ENCODE assay signal across 13 cellular contexts in genomic region chr12:54587315-54587821, GRCh38. TPM values are rescaled to one million over a fixed set of nuclear protein-coding genes. Genes with fewer than 3 reads are reported as not detected.
DNase-seq lines count a peak whose midpoint lies in the region; ATAC-seq, FAIRE-seq and TF ChIP-seq lines count a peak whose summit lies in the region.
"Had no signal": no experiment of that assay in that cellular context is flagged by ENCODE, and none has a peak within 500 bp of the region (broad histone marks: within the 10 kb centered on the region; RNA-seq: fewer than 3 reads in every experiment).

No MANE protein-coding gene starts in this region.

- H3K27ac ChIP-seq in hepatocyte (no peak overlapping the region), pancreas (no peak overlapping the region)
- H3K27ac ChIP-seq: lower lobe of right lung had no signal

- in situ Hi-C loops in G401 (cut with HindIII; ENCODE audit: low sequenced_read_pairs) = no loop called here
- in situ Hi-C loops in GM13977 (cut with MboI; ENCODE audit: low pct_unique_long_range_greater_than_20kb, low sequenced_read_pairs, unreplicated experiment) = no loop called here

- no peaks in the 10 kb centered on the region for H3K79me2 ChIP-seq in hepatocyte

- DNase-seq in G401 (ENCODE audit: low spot score) (peak; percentile 80), amygdala (lab: John Stamatoyannopoulos, UW) (peak in 39 of 56 donors; percentile 11 to 80 (median 31)), hepatocyte (ENCODE audit: low spot score) (peak; percentile 62), pancreas (no peak), NCI-H1048 (lab: John Stamatoyannopoulos, UW) (no peak), GM13977 (ENCODE audit: low spot score) (no peak)
- DNase-seq: lower lobe of right lung, NCI-H1105, PC-3, transverse colon had no signal

- H3K9me3 ChIP-seq in hepatocyte (ENCODE audit: low read depth) (no peaks in the 10 kb centered on the region), pancreas (no peaks in the 10 kb centered on the region)
- H3K9me3 ChIP-seq: lower lobe of right lung, transverse colon had no signal

- H3K36me3 ChIP-seq in hepatocyte (replicated peaks; ENCODE audit: insufficient read depth, low read depth) (no peaks in the 10 kb centered on the region), pancreas (no peaks in the 10 kb centered on the region)
- H3K36me3 ChIP-seq: lower lobe of right lung, transverse colon had no signal

- no peak overlapping the region for H2AFZ ChIP-seq in hepatocyte

- H4K20me1 ChIP-seq in hepatocyte (ENCODE audit: insufficient read depth, poor library complexity, severe bottlenecking) = no peaks in the 10 kb centered on the region

- intact Hi-C loops in pancreas (cut with DNase I) = no loop called here

- H3K4me3 ChIP-seq in hepatocyte (peak overlapping the region; percentile 49), pancreas (peak overlapping the region in 1 of 4 donors; percentile 52)

- no peak for TF ChIP-seq CTCF in hepatocyte (IDR thresholded peaks at IDR 0.05; ENCODE audit: poor library complexity)
- TF ChIP-seq CTCF in pancreas (IDR thresholded peaks at IDR 0.05) = no peak
- no peak for TF ChIP-seq CTCF in GM13977 (IDR thresholded peaks at IDR 0.05; ENCODE audit: extremely low read depth, insufficient read depth, missing control alignments)

- FAIRE-seq in pancreas (lab: Jason Lieb, UNC) = no peak

- H3K9me2 ChIP-seq in hepatocyte (replicated peaks; ENCODE audit: insufficient read depth) = no peaks in the 10 kb centered on the region

- H3K4me2 ChIP-seq in hepatocyte = peak overlapping the region; percentile 99

- 33% methylated on average over 5 of the region's 5 CpGs for WGBS in hepatocyte (ENCODE audit: low lambda C conversion rate, missing lambda C conversion rate)
- WGBS in pancreas, 2 donors = 22 to 30% methylated on average over 5 of the region's 5 CpGs

- H3K4me1 ChIP-seq in hepatocyte (ENCODE audit: insufficient read depth) = no peaks in the 10 kb centered on the region
- H3K4me1 ChIP-seq in pancreas = peaks cover 0 to 9% (median 7%) of the 10 kb centered on the region in 3 donors

- ATAC-seq in pancreas = peak in 3 of 4 donors; percentile 59 to 73 (median 65)
- ATAC-seq in HG02642 (IDR thresholded peaks at IDR 0.05; ENCODE audit: poor library complexity, unreplicated experiment) = no peak
- ATAC-seq in GM19023 (IDR thresholded peaks at IDR 0.05; ENCODE audit: unreplicated experiment) = no peak
- ATAC-seq: activated T-helper 17 cell treated with anti-CD3 and anti-CD28 coated beads, Interleukin-2, amount 50 U/mL, for 72 hours; PC-3 had no signal

- H3K27me3 ChIP-seq in hepatocyte (peaks cover 17% of the 10 kb centered on the region), pancreas (no peaks in the 10 kb centered on the region)

RNA-seq across cellular contexts. Expression of gene PPP1R1A, which starts 1.1 kb away (rescaled TPM):
- total RNA-seq in G401 (2014; rRNA removed; shearing (Covaris generic)) = not detected in 2 replicates
- total RNA-seq in hepatocyte = 14.0 and 19.9 TPM in 2 replicates
- 26.2 and 43.2 TPM in 2 replicates for polyA plus RNA-seq in hepatocyte
- total RNA-seq in pancreas = 10 to 100 TPM in 1 of 6 donors, 1 to 10 TPM in 5; 1.1 to 23.6 (median 6.6) TPM
- 100 to 1,000 TPM in 1 of 2 donors, 10 to 100 TPM in 1; 27.0 to 127 TPM for polyA plus RNA-seq in pancreas
- total RNA-seq: activated T-helper 17 cell treated with anti-CD3 and anti-CD28 coated beads, Interleukin-2, amount 50 U/mL, for 72 hours; lower lobe of right lung; PC-3 had no signal

RNA-seq across cellular contexts. Expression of gene PDE1B, which starts 38.0 kb away (rescaled TPM):
- not detected in 2 replicates for total RNA-seq in G401 (2014; rRNA removed; shearing (Covaris generic))
- total RNA-seq in hepatocyte = 0.10 and 0.60 TPM in 2 replicates
- polyA plus RNA-seq in hepatocyte = 0.58 TPM in 1 of 2 replicates, not detected in the other
- total RNA-seq in pancreas = 1 to 10 TPM in 3 of 6 donors, under 1 TPM in 3; 0.16 to 2.0 (median 0.94) TPM
- polyA plus RNA-seq in pancreas = 1 to 10 TPM; 2.7 to 4.0 TPM
- total RNA-seq: PC-3 had no signal

RNA-seq across cellular contexts. Expression of gene LACRT, which starts 47.3 kb away (rescaled TPM):
- not detected in 2 replicates for total RNA-seq in G401 (2014; rRNA removed; shearing (Covaris generic))
- total RNA-seq in hepatocyte (not detected in 2 replicates), pancreas (not detected)
- polyA plus RNA-seq in hepatocyte (not detected in 2 replicates), pancreas (not detected)
- total RNA-seq: activated T-helper 17 cell treated with anti-CD3 and anti-CD28 coated beads, Interleukin-2, amount 50 U/mL, for 72 hours; lower lobe of right lung; PC-3; transverse colon had no signal

Comparison
In these comparisons a context has a peak if more than half of its experiments do, and no peak if none do; other contexts are left out.
1. DNase-seq: peak in G401 (single experiment), amygdala (39 of 56) and hepatocyte (single experiment); none in pancreas (0 of 6), NCI-H1048 (single experiment) and GM13977 (single experiment).
2. ATAC-seq: peak in pancreas (3 of 4); none in HG02642 (single experiment) and GM19023 (single experiment).